In the genomic region with DNA sequence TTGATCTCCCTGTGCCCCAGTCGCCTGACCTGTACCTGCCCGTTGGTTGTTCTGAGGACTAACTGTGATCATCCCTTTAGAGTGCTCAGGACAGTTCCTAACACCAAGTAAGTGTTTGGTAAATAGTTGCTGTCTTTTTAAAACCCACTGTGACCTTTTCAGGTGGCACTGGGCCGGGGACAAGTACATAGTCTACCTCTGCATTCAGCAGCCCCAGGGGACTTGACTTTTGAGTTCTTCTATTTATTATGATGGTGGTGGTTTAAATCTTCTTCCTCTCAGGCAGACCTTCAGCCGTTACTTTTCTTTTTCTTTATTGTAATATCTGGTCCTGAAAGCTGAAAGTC, we compare ENCODE assay signal across 13 cellular contexts. TPM values are rescaled to one million over a fixed set of nuclear protein-coding genes. Genes with fewer than 3 reads are reported as not detected.
DNase-seq lines count a peak whose midpoint lies in the region; ATAC-seq and TF ChIP-seq lines count a peak whose summit lies in the region.
"Had no signal": no experiment of that assay in that cellular context is flagged by ENCODE, and none has a peak within 500 bp of the region (broad histone marks: within the 10 kb centered on the region; RNA-seq: fewer than 3 reads in every experiment).

No MANE protein-coding gene starts in this region.

- H3K27ac Mint-ChIP-seq in MCF 10A (ENCODE audit: low read depth, unreplicated experiment) = peak overlapping the region; percentile 65
- peak overlapping the region; percentile 95 for H3K27ac Mint-ChIP-seq in activated T-helper 17 cell treated with anti-CD3 and anti-CD28 coated beads, Interleukin-2, amount 50 U/mL, for 72 hours
- no peak overlapping the region for H3K27ac Mint-ChIP-seq in endothelial cell (ENCODE audit: unreplicated experiment)
- H3K27ac Mint-ChIP-seq: WTC11 had no signal

- intact Hi-C loops in MCF 10A (cut with micrococcal nuclease) = no loop called here
- intact Hi-C loops in mammary epithelial cell (cut with micrococcal nuclease) = no loop called here

- TF ChIP-seq CTCF in MCF 10A (IDR thresholded peaks at IDR 0.05; ENCODE audit: unreplicated experiment) (no peak), mammary epithelial cell (conservative IDR thresholded peaks at IDR 0.05 in 1 of 2, IDR thresholded peaks at IDR 0.05 in 1 of 2; ENCODE audit: extremely low read depth in 1 of 2, insufficient read depth in 1 of 2, low read depth in 1 of 2, low read length in 2 of 2) (no peak), endothelial cell (IDR thresholded peaks at IDR 0.05; ENCODE audit: unreplicated experiment) (no peak)

- peaks cover 2% of the 10 kb centered on the region for H3K79me2 ChIP-seq in mammary epithelial cell (ENCODE audit: insufficient read depth, low read length)

- H4K20me1 ChIP-seq in mammary epithelial cell (ENCODE audit: insufficient read depth, low read length) = no peaks in the 10 kb centered on the region

- H3K4me1 Mint-ChIP-seq in MCF 10A (ENCODE audit: insufficient read depth, unreplicated experiment) (peaks cover 50% of the 10 kb centered on the region), endothelial cell (ENCODE audit: unreplicated experiment) (peaks cover 56% of the 10 kb centered on the region)
- H3K4me1 Mint-ChIP-seq in activated T-helper 17 cell treated with anti-CD3 and anti-CD28 coated beads, Interleukin-2, amount 50 U/mL, for 72 hours = peaks cover 77% of the 10 kb centered on the region

- no peak overlapping the region for H2AFZ ChIP-seq in mammary epithelial cell (ENCODE audit: low read depth, low read length)
- H2AFZ ChIP-seq: neural progenitor cell had no signal

- no TSS peak for BruUV-seq in MCF 10A (replicated peaks; lab: Mats Ljungman, UMichigan)
- no TSS peak for BruUV-seq in mammary epithelial cell (replicated peaks; lab: Mats Ljungman, UMichigan)

- in situ Hi-C loops in mammary epithelial cell (cut with MboI; ENCODE audit: low sequenced_read_pairs in 2 of 2) = no loop called here

- no peaks in the 10 kb centered on the region for H3K9me3 Mint-ChIP-seq in MCF 10A (ENCODE audit: unreplicated experiment)
- no peaks in the 10 kb centered on the region for H3K9me3 Mint-ChIP-seq in activated T-helper 17 cell treated with anti-CD3 and anti-CD28 coated beads, Interleukin-2, amount 50 U/mL, for 72 hours
- no peaks in the 10 kb centered on the region for H3K9me3 Mint-ChIP-seq in endothelial cell (ENCODE audit: unreplicated experiment)
- H3K9me3 Mint-ChIP-seq: WTC11 had no signal

- H3K36me3 Mint-ChIP-seq in MCF 10A (ENCODE audit: insufficient read depth, unreplicated experiment) (no peaks in the 10 kb centered on the region), endothelial cell (ENCODE audit: low read depth, unreplicated experiment) (no peaks in the 10 kb centered on the region)
- peaks cover 100% of the 10 kb centered on the region for H3K36me3 Mint-ChIP-seq in activated T-helper 17 cell treated with anti-CD3 and anti-CD28 coated beads, Interleukin-2, amount 50 U/mL, for 72 hours (ENCODE audit: low read depth)
- H3K36me3 Mint-ChIP-seq: WTC11 had no signal

- H3K36me3 ChIP-seq in mammary epithelial cell (ENCODE audit: insufficient read depth, low read length) (no peaks in the 10 kb centered on the region), thymus (ENCODE audit: control insufficient read depth, insufficient read depth) (peaks cover 78% of the 10 kb centered on the region)
- H3K36me3 ChIP-seq: neural progenitor cell had no signal

- H3K27ac ChIP-seq in mammary epithelial cell (ENCODE audit: insufficient read depth, low read depth, low read length) (no peak overlapping the region), layer of hippocampus (ENCODE audit: low read depth, low read length) (peak overlapping the region; percentile 62), thymus (ENCODE audit: low read depth) (peak overlapping the region; percentile 19)
- H3K27ac ChIP-seq: neural progenitor cell had no signal

- DNase-seq in MCF 10A (ENCODE audit: unreplicated experiment) (no peak), mammary epithelial cell (no peak), endothelial cell (ENCODE audit: low spot score) (no peak), SK-N-DZ (ENCODE audit: low spot score) (no peak)
- DNase-seq: amygdala had no signal

- CTCF ChIA-PET in MCF 10A (lab: Yijun Ruan, JAX) = interaction anchor here (0.5 to 10.9 kb wide), 5 partner anchors 11 to 122 kb away, joined by 4 to 188 read pairs (median 4); no protein-coding TSS in a partner anchor
- CTCF ChIA-PET in mammary epithelial cell (lab: Charles Lee; ENCODE audit: low non-redundant PET) = interaction anchor here (0.8 kb wide), 1 partner anchor 79 kb away, joined by 7 read pairs; no protein-coding TSS in a partner anchor

- ATAC-seq in activated T-helper 17 cell treated with anti-CD3 and anti-CD28 coated beads, Interleukin-2, amount 50 U/mL, for 72 hours (replicated peaks) = peak; percentile 3
- no peak for ATAC-seq in GM19035 (IDR thresholded peaks at IDR 0.05; ENCODE audit: unreplicated experiment)
- ATAC-seq: HCT116, WTC11 had no signal

- no peak overlapping the region for H3K4me3 ChIP-seq in mammary epithelial cell (replicated peaks in 1 of 3; ENCODE audit: insufficient read depth in 1 of 3, low read depth in 2 of 3, low read length in 3 of 3)
- H3K4me3 ChIP-seq in thymus (ENCODE audit: low read length) = no peak overlapping the region
- H3K4me3 ChIP-seq: neural progenitor cell had no signal

- H3K4me2 ChIP-seq in mammary epithelial cell (ENCODE audit: insufficient read depth, low read depth, low read length) = no peak overlapping the region
- H3K4me2 ChIP-seq: neural progenitor cell had no signal

- H3K27me3 Mint-ChIP-seq in MCF 10A (ENCODE audit: insufficient read depth, unreplicated experiment) (no peaks in the 10 kb centered on the region), endothelial cell (ENCODE audit: unreplicated experiment) (no peaks in the 10 kb centered on the region)
- no peaks in the 10 kb centered on the region for H3K27me3 Mint-ChIP-seq in activated T-helper 17 cell treated with anti-CD3 and anti-CD28 coated beads, Interleukin-2, amount 50 U/mL, for 72 hours

- H3K9me3 ChIP-seq in mammary epithelial cell (replicated peaks; ENCODE audit: insufficient read depth, low read length) (no peaks in the 10 kb centered on the region), thymus (ENCODE audit: control insufficient read depth) (no peaks in the 10 kb centered on the region)

- no peak overlapping the region for H3K9ac ChIP-seq in mammary epithelial cell (ENCODE audit: insufficient read depth, low read length)
- H3K9ac ChIP-seq: neural progenitor cell had no signal

- dilution Hi-C loops in mammary epithelial cell (cut with HindIII; ENCODE audit: low sequenced_read_pairs) = loop anchor here (5.0 kb wide), 1 partner anchor 37 kb away; a partner anchor contains a TSS

- no peak overlapping the region for H3K4me3 Mint-ChIP-seq in MCF 10A (ENCODE audit: unreplicated experiment)
- peak overlapping the region; percentile 93 for H3K4me3 Mint-ChIP-seq in activated T-helper 17 cell treated with anti-CD3 and anti-CD28 coated beads, Interleukin-2, amount 50 U/mL, for 72 hours
- no peak overlapping the region for H3K4me3 Mint-ChIP-seq in endothelial cell (ENCODE audit: unreplicated experiment)
- H3K4me3 Mint-ChIP-seq: neural progenitor cell, WTC11 had no signal

- H3K4me1 ChIP-seq in mammary epithelial cell (ENCODE audit: insufficient read depth, low read length) (peaks cover 31% of the 10 kb centered on the region), thymus (ENCODE audit: control insufficient read depth, insufficient read depth, low read length) (peaks cover 8% of the 10 kb centered on the region)
- H3K4me1 ChIP-seq: neural progenitor cell had no signal

- WGBS in mammary epithelial cell (ENCODE audit: low coverage, missing lambda C conversion rate) = 85% methylated on average over 2 of the region's 4 CpGs
- WGBS in thymus = 85% methylated on average over 4 of the region's 4 CpGs

- H3K27me3 ChIP-seq in mammary epithelial cell (ENCODE audit: insufficient read depth, low read length) (no peaks in the 10 kb centered on the region), layer of hippocampus (ENCODE audit: control insufficient read depth, insufficient read depth, low read length) (no peaks in the 10 kb centered on the region), thymus (ENCODE audit: control insufficient read depth, insufficient read depth) (no peaks in the 10 kb centered on the region)
- H3K27me3 ChIP-seq: neural progenitor cell had no signal

- POLR2A ChIA-PET in MCF 10A (lab: Yijun Ruan, JAX) = interaction anchor here (0.7 to 1.9 kb wide), 6 partner anchors 20 to 133 kb away, joined by 3 to 6 read pairs (median 5); no protein-coding TSS in a partner anchor

RNA-seq across cellular contexts. Expression of a gene that starts 38.8 kb away (rescaled TPM):
- 52.5 and 55.4 TPM in 2 replicates for total RNA-seq in MCF 10A (2022)
- total RNA-seq in mammary epithelial cell = 10 to 100 TPM; 11.8 to 38.9 TPM
- polyA plus RNA-seq in mammary epithelial cell = 20.4 TPM
- polyA minus RNA-seq in mammary epithelial cell = 31.2 TPM
- 100 to 1,000 TPM; 493 to 560 TPM for total RNA-seq in activated T-helper 17 cell treated with anti-CD3 and anti-CD28 coated beads, Interleukin-2, amount 50 U/mL, for 72 hours
- 233 TPM for polyA plus RNA-seq in thymus
- 142 TPM for total RNA-seq in endothelial cell (ENCODE audit: unreplicated experiment)
- polyA plus RNA-seq in SK-N-DZ (2014; cell fraction: cytosol; rRNA removed) = 39.7 and 44.9 TPM in 2 replicates
- 110 and 158 TPM in 2 replicates for polyA plus RNA-seq in SK-N-DZ (2014; cell fraction: nucleus; rRNA removed)

RNA-seq across cellular contexts. Expression of a gene that starts 55.5 kb away (rescaled TPM):
- 0.07 and 0.39 TPM in 2 replicates for total RNA-seq in MCF 10A (2022)
- total RNA-seq in mammary epithelial cell = under 1 TPM; 0.17 to 0.87 TPM
- 0.36 TPM for polyA plus RNA-seq in mammary epithelial cell
- polyA minus RNA-seq in mammary epithelial cell = not detected
- 1 to 10 TPM in 1 of 2 donors, under 1 TPM in 1; 0.30 to 8.3 TPM for total RNA-seq in activated T-helper 17 cell treated with anti-CD3 and anti-CD28 coated beads, Interleukin-2, amount 50 U/mL, for 72 hours
- polyA plus RNA-seq in thymus = 2.1 TPM
- not detected for total RNA-seq in endothelial cell (ENCODE audit: unreplicated experiment)
- not detected in 2 replicates for polyA plus RNA-seq in SK-N-DZ (2014; cell fraction: cytosol; rRNA removed)
- polyA plus RNA-seq in SK-N-DZ (2014; cell fraction: nucleus; rRNA removed) = 0.04 TPM in 1 of 2 replicates, not detected in the other
- total RNA-seq: LHCN-M2 had no signal
